In the genomic region with DNA sequence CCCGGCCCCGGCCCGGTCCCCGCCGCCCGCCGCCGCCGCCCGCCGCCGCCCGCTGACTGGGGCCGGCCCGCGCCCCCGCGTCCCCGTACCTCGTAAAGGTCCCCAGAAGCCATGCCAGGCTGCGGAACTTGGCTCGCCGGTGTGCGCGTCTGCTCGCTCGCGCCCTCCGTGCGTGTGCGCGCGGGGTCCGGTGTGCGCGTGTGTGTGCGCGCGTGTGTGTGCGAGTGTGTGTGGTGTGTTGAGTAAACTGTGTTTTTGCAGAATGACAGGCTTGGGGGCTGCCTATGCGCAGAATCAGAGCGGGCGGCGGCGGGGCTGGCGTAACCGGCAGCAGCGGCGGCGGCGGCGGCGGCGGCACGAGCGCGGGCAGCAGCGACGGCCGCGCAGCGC, we compare ENCODE assay signal across 8 cellular contexts. TPM values are rescaled to one million over a fixed set of nuclear protein-coding genes. Genes with fewer than 3 reads are reported as not detected.
DNase-seq lines count a peak whose midpoint lies in the region; ATAC-seq and TF ChIP-seq lines count a peak whose summit lies in the region.

No MANE protein-coding gene starts in this region.

- peaks cover 3% of the 10 kb centered on the region for H3K27me3 ChIP-seq in RWPE2 (ENCODE audit: insufficient read depth, poor library complexity, severe bottlenecking)

- H3K4me1 ChIP-seq in RWPE2 (ENCODE audit: insufficient read depth, poor library complexity, severe bottlenecking) = peaks cover 6% of the 10 kb centered on the region

- intact Hi-C loops in left cardiac atrium (cut with DNase I) = no loop called here

- no peaks in the 10 kb centered on the region for H3K36me3 ChIP-seq in RWPE2 (ENCODE audit: low read depth)

- peaks cover 27% of the 10 kb centered on the region for H3K4me1 Mint-ChIP-seq in activated naive CD8-positive, alpha-beta T cell (ENCODE audit: low read depth)

- H3K9me3 Mint-ChIP-seq in activated naive CD8-positive, alpha-beta T cell (ENCODE audit: low read depth) = no peaks in the 10 kb centered on the region

- H3K9me3 ChIP-seq in RWPE2 (ENCODE audit: severe bottlenecking) = no peaks in the 10 kb centered on the region

- H3K4me3 Mint-ChIP-seq in activated naive CD8-positive, alpha-beta T cell = peak overlapping the region; percentile 90

- no peak overlapping the region for H3K27ac Mint-ChIP-seq in activated naive CD8-positive, alpha-beta T cell

- no peak for DNase-seq in RWPE2 (ENCODE audit: low spot score)
- peak; percentile 66 for DNase-seq in left cardiac atrium
- DNase-seq in retina = peak; percentile 85
- DNase-seq in cortex of kidney (lab: John Stamatoyannopoulos, UW) = no peak
- DNase-seq in NCI-H345 treated with DMSO at 0.1 percent for 48 hours (lab: John Stamatoyannopoulos, UW; ENCODE audit: unreplicated experiment) = no peak

- no peak overlapping the region for H3K27ac ChIP-seq in RWPE2 (ENCODE audit: poor library complexity, severe bottlenecking)

- H3K36me3 Mint-ChIP-seq in activated naive CD8-positive, alpha-beta T cell = no peaks in the 10 kb centered on the region

- peak; percentile 49 for ATAC-seq in GM18502 (IDR thresholded peaks at IDR 0.05; ENCODE audit: poor library complexity, unreplicated experiment)
- ATAC-seq in HG02763 (IDR thresholded peaks at IDR 0.05; ENCODE audit: unreplicated experiment) = peak; percentile 32
- peak; percentile 11; the same call in 1 of the 3 replicates for ATAC-seq in RWPE2 (ENCODE audit: low read depth)
- peak; percentile 50 to 68 for ATAC-seq in left cardiac atrium

- H3K27me3 Mint-ChIP-seq in activated naive CD8-positive, alpha-beta T cell = no peaks in the 10 kb centered on the region

- TF ChIP-seq CTCF in RWPE2 (IDR thresholded peaks at IDR 0.05; ENCODE audit: poor library complexity, severe bottlenecking) = no peak

- H3K4me3 ChIP-seq in RWPE2 (ENCODE audit: severe bottlenecking) = peak overlapping the region; percentile 73

RNA-seq across cellular contexts. Expression of a gene that starts 0.3 kb away (rescaled TPM):
- total RNA-seq in left cardiac atrium = 1 to 10 TPM; 6.7 to 7.1 TPM

Comparison
In these comparisons a context has a peak if more than half of its experiments do, and no peak if none do; other contexts are left out.
1. DNase-seq: peak in left cardiac atrium (single experiment) and retina (single experiment); none in RWPE2 (single experiment), cortex of kidney (single experiment) and NCI-H345 treated with DMSO at 0.1 percent for 48 hours (single experiment).
2. Peak in every context shown above with its lines, with median percentiles within 50 percentile points of each other: ATAC-seq.